Comparison of ENCODE assay signal across 20 cellular contexts in the genomic region with DNA sequence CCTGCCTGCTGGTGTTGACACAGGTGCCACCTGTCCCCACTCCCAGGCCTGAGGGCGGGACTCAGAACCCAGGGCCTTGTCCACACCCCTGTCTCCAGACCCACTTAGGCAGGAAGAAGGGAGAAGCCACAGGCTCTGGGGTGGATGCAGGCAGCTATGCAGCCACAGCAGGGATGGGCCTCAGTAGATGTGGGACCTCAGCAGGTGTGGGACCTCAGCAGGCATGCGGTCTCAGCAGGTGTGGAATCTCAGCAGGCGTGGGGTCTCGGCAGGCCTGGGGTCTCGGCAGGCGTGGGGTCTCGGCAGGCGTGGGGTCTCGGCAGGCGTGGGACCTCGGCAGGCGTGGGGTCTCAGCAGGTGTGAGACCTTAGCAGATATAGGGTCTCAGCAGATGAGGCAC.
"Had no signal": no experiment of that assay in that cellular context is flagged by ENCODE, and none has a peak within 500 bp of the region (broad histone marks: within the 10 kb centered on the region; RNA-seq: fewer than 3 reads in every experiment).

No MANE protein-coding gene starts in this region.

- H3K4me2 ChIP-seq: neural progenitor cell had no signal

- ATAC-seq: left ventricle myocardium superior; lower lobe of right lung; pancreas; stimulated activated naive CD8-positive, alpha-beta T cell treated with anti-CD3 and anti-CD28 coated beads, Interleukin-15, Interleukin-2, amounts not matched to agents 100 U/mL and 50 U/mL, for 24 hours had no signal

- H3K36me3 Mint-ChIP-seq: immature natural killer cell, neural progenitor cell, type B pancreatic cell had no signal

- H3K4me3 Mint-ChIP-seq: immature natural killer cell, nephron, neural progenitor cell, type B pancreatic cell had no signal

- DNase-seq: dorsolateral prefrontal cortex; effector CD4-positive, alpha-beta T cell; hypothalamus; immature natural killer cell; left ventricle myocardium superior; lower lobe of right lung; occipital lobe; pancreas; right lobe of liver; small intestine; stimulated activated CD4-positive, alpha-beta T cell treated with anti-CD3 and anti-CD28 coated beads, Interleukin-1b, Interleukin-23, amount 100 ng/mL, for 48 hours; stimulated activated CD4-positive, alpha-beta T cell treated with anti-CD3 and anti-CD28 coated beads, Interleukin-4, amount 100 ng/mL, for 1 hour; stimulated activated CD8-positive, alpha-beta memory T cell treated with anti-CD3 and anti-CD28 coated beads, Interleukin-4, amount 100 ng/mL, for 48 hours; stimulated activated naive CD8-positive, alpha-beta T cell treated with anti-CD3 and anti-CD28 coated beads, Interleukin-15, Interleukin-2, amounts not matched to agents 100 U/mL and 50 U/mL, for 24 hours; substantia nigra; testis; tibial artery had no signal

- H3K27ac ChIP-seq: dorsolateral prefrontal cortex, lower lobe of right lung, neural progenitor cell, pancreas, right lobe of liver, testis, tibial artery had no signal

- H3K4me3 ChIP-seq: dorsolateral prefrontal cortex, lower lobe of right lung, neural progenitor cell, pancreas, right lobe of liver, testis, tibial artery had no signal

- H3K27ac Mint-ChIP-seq: immature natural killer cell, nephron, neural progenitor cell had no signal

- H3K27me3 ChIP-seq: dorsolateral prefrontal cortex, neural progenitor cell, pancreas, right lobe of liver, testis, tibial artery had no signal

- H3K9ac ChIP-seq: neural progenitor cell had no signal

- H3K4me1 Mint-ChIP-seq: immature natural killer cell had no signal

- H3K36me3 ChIP-seq: lower lobe of right lung, neural progenitor cell, pancreas, right lobe of liver, tibial artery had no signal

- H3K4me1 ChIP-seq: lower lobe of right lung, right lobe of liver, testis had no signal

- H3K9me3 Mint-ChIP-seq: immature natural killer cell, nephron, neural progenitor cell, type B pancreatic cell had no signal
